In genomic region chr13:49865174-49865573, GRCh38 we compare ENCODE assay signal across 30 cellular contexts.
DNase-seq lines count a peak whose midpoint lies in the region; ATAC-seq and TF ChIP-seq lines count a peak whose summit lies in the region.
"Had no signal": no experiment of that assay in that cellular context is flagged by ENCODE, and none has a peak within 500 bp of the region (broad histone marks: within the 10 kb centered on the region; RNA-seq: fewer than 3 reads in every experiment).

No MANE protein-coding gene starts in this region.

- no peaks in the 10 kb centered on the region for H3K4me1 Mint-ChIP-seq in Caco-2 (ENCODE audit: low read depth, unreplicated experiment)
- no peaks in the 10 kb centered on the region for H3K4me1 Mint-ChIP-seq in activated T-helper 1 cell treated with anti-CD3 and anti-CD28 coated beads, Interleukin-12 subunit alpha, Interleukin-12 subunit beta, Interleukin-2, Interleukin-4 antibody, amounts not matched to agents 30 ng/mL and 10 ng/mL and 1 ng/mL, durations not matched to agents 14 hours and 24 hours and 36 hours (ENCODE audit: low read depth)
- H3K4me1 Mint-ChIP-seq: B cell; CD14-positive monocyte; CD4-positive, alpha-beta memory T cell; CD4-positive, CD25-positive, alpha-beta regulatory T cell; CD8-positive, alpha-beta memory T cell had no signal

- H3K4me1 ChIP-seq in Caco-2, result no peaks in the 10 kb centered on the region
- no peaks in the 10 kb centered on the region for H3K4me1 ChIP-seq in left lung
- H3K4me1 ChIP-seq: BE2C; BLaER1; BLaER1 treated with 17β-estradiol and CSF1 and Interleukin-3, amounts not matched to agents 10 nM and 100 nM had no signal

- BruUV-seq in Caco-2 (replicated peaks; lab: Mats Ljungman, UMichigan), result no TSS peak

- H3K4me3 ChIP-seq in Caco-2 (ENCODE audit: low read depth, low read length), result no peak overlapping the region
- no peak overlapping the region for H3K4me3 ChIP-seq in left lung
- H3K4me3 ChIP-seq: A549; BLaER1; BLaER1 treated with 17β-estradiol and CSF1 and Interleukin-3, amounts not matched to agents 10 nM and 100 nM had no signal

- H3K9me3 ChIP-seq in Caco-2, result peaks cover 23% of the 10 kb centered on the region
- no peaks in the 10 kb centered on the region for H3K9me3 ChIP-seq in left lung
- H3K9me3 ChIP-seq: BE2C had no signal

- no peaks in the 10 kb centered on the region for H3K27me3 Mint-ChIP-seq in Caco-2 (ENCODE audit: insufficient read depth, unreplicated experiment)
- H3K27me3 Mint-ChIP-seq in activated T-helper 1 cell treated with anti-CD3 and anti-CD28 coated beads, Interleukin-12 subunit alpha, Interleukin-12 subunit beta, Interleukin-2, Interleukin-4 antibody, amounts not matched to agents 30 ng/mL and 10 ng/mL and 1 ng/mL, durations not matched to agents 14 hours and 24 hours and 36 hours (ENCODE audit: insufficient read depth), result no peaks in the 10 kb centered on the region
- H3K27me3 Mint-ChIP-seq: CD4-positive, alpha-beta T cell had no signal

- intact Hi-C loops in Caco-2 (cut with micrococcal nuclease; ENCODE audit: unreplicated experiment) (no loop called here), left lung (cut with DNase I) (no loop called here)
- intact Hi-C loops in activated T-helper 1 cell treated with anti-CD3 and anti-CD28 coated beads, Interleukin-12 subunit alpha, Interleukin-12 subunit beta, Interleukin-2, Interleukin-4 antibody, amounts not matched to agents 30 ng/mL and 10 ng/mL and 1 ng/mL, durations not matched to agents 14 hours and 24 hours and 36 hours (cut with micrococcal nuclease), result no loop called here

- no peak for DNase-seq in Caco-2
- no peak for DNase-seq in left lung
- no peak for DNase-seq in kidney tubule cell (ENCODE audit: low spot score)
- DNase-seq in activated T-helper 1 cell treated with anti-CD3 and anti-CD28 coated beads, Interleukin-12 subunit alpha, Interleukin-12 subunit beta, Interleukin-2, Interleukin-4 antibody, amounts not matched to agents 30 ng/mL and 10 ng/mL and 1 ng/mL, durations not matched to agents 14 hours and 24 hours and 36 hours (ENCODE audit: low spot score), result no peak
- DNase-seq: 8988T; ACHN; AML-193; BE2C; C1 segment of cervical spinal cord; Calu3; CD4-positive, alpha-beta memory T cell; CD4-positive, alpha-beta T cell; CD4-positive, CD25-positive, alpha-beta regulatory T cell; CD8-positive, alpha-beta memory T cell; CD8-positive, alpha-beta T cell; COR-L47; DMS 273 treated with DMSO at 0.1 percent for 48 hours; DMS153; DMS53; DMS79; DMS79 treated with DMSO at 0.1 percent for 48 hours; DND-41; EL had no signal

- TF ChIP-seq CTCF in Caco-2 (IDR thresholded peaks at IDR 0.05; ENCODE audit: insufficient read depth in 1 of 2, low read depth in 1 of 2, low read length in 1 of 2, severe bottlenecking in 1 of 2, unreplicated experiment in 1 of 2) (no peak), left lung (IDR thresholded peaks at IDR 0.05) (no peak)

- POLR2A ChIA-PET in Caco-2 (lab: Charles Lee), result no interaction called here

- H3K27ac Mint-ChIP-seq in Caco-2 (ENCODE audit: unreplicated experiment), result peak overlapping the region; percentile 20
- H3K27ac Mint-ChIP-seq in activated T-helper 1 cell treated with anti-CD3 and anti-CD28 coated beads, Interleukin-12 subunit alpha, Interleukin-12 subunit beta, Interleukin-2, Interleukin-4 antibody, amounts not matched to agents 30 ng/mL and 10 ng/mL and 1 ng/mL, durations not matched to agents 14 hours and 24 hours and 36 hours, result no peak overlapping the region
- H3K27ac Mint-ChIP-seq: B cell; CD14-positive monocyte; CD4-positive, alpha-beta memory T cell; CD4-positive, alpha-beta T cell; CD8-positive, alpha-beta memory T cell; CD8-positive, alpha-beta T cell had no signal

- ATAC-seq in left lung, result peak; percentile 67
- ATAC-seq: A549; CD8-positive, alpha-beta T cell had no signal

- H3K4me3 Mint-ChIP-seq in Caco-2 (ENCODE audit: unreplicated experiment), result no peak overlapping the region
- H3K4me3 Mint-ChIP-seq in activated T-helper 1 cell treated with anti-CD3 and anti-CD28 coated beads, Interleukin-12 subunit alpha, Interleukin-12 subunit beta, Interleukin-2, Interleukin-4 antibody, amounts not matched to agents 30 ng/mL and 10 ng/mL and 1 ng/mL, durations not matched to agents 14 hours and 24 hours and 36 hours, result no peak overlapping the region
- H3K4me3 Mint-ChIP-seq: B cell; CD14-positive monocyte; CD4-positive, alpha-beta memory T cell; CD4-positive, alpha-beta T cell; CD4-positive, CD25-positive, alpha-beta regulatory T cell; CD8-positive, alpha-beta memory T cell; CD8-positive, alpha-beta T cell had no signal

- peaks cover 53% of the 10 kb centered on the region for H3K9me3 Mint-ChIP-seq in Caco-2 (ENCODE audit: unreplicated experiment)
- no peaks in the 10 kb centered on the region for H3K9me3 Mint-ChIP-seq in activated T-helper 1 cell treated with anti-CD3 and anti-CD28 coated beads, Interleukin-12 subunit alpha, Interleukin-12 subunit beta, Interleukin-2, Interleukin-4 antibody, amounts not matched to agents 30 ng/mL and 10 ng/mL and 1 ng/mL, durations not matched to agents 14 hours and 24 hours and 36 hours
- H3K9me3 Mint-ChIP-seq: CD4-positive, alpha-beta memory T cell; CD4-positive, alpha-beta T cell; CD8-positive, alpha-beta T cell had no signal

- H3K27me3 ChIP-seq in Caco-2 (replicated peaks; ENCODE audit: control insufficient read depth, insufficient read depth, low read length) (no peaks in the 10 kb centered on the region), left lung (no peaks in the 10 kb centered on the region)
- H3K27me3 ChIP-seq: BE2C; BLaER1; BLaER1 treated with 17β-estradiol and CSF1 and Interleukin-3, amounts not matched to agents 10 nM and 100 nM had no signal

- no peaks in the 10 kb centered on the region for H3K36me3 ChIP-seq in Caco-2 (ENCODE audit: control insufficient read depth, insufficient read depth, low read length)
- H3K36me3 ChIP-seq in left lung, result no peaks in the 10 kb centered on the region
- H3K36me3 ChIP-seq: BE2C; BLaER1; BLaER1 treated with 17β-estradiol and CSF1 and Interleukin-3, amounts not matched to agents 10 nM and 100 nM had no signal

- CTCF ChIA-PET in Caco-2 (lab: Charles Lee), result interaction anchor here (0.5 to 0.6 kb wide), 2 partner anchors 17 to 72 kb away, joined by 3 read pairs; no protein-coding TSS in a partner anchor

- peaks cover 11% of the 10 kb centered on the region for H3K36me3 Mint-ChIP-seq in Caco-2 (ENCODE audit: insufficient read depth, unreplicated experiment)
- H3K36me3 Mint-ChIP-seq in activated T-helper 1 cell treated with anti-CD3 and anti-CD28 coated beads, Interleukin-12 subunit alpha, Interleukin-12 subunit beta, Interleukin-2, Interleukin-4 antibody, amounts not matched to agents 30 ng/mL and 10 ng/mL and 1 ng/mL, durations not matched to agents 14 hours and 24 hours and 36 hours (ENCODE audit: low read depth), result no peaks in the 10 kb centered on the region
- H3K36me3 Mint-ChIP-seq: CD14-positive monocyte; CD4-positive, alpha-beta memory T cell; CD4-positive, CD25-positive, alpha-beta regulatory T cell; CD8-positive, alpha-beta memory T cell; CD8-positive, alpha-beta T cell had no signal

- H3K27ac ChIP-seq in left lung, result peak overlapping the region in 1 of 2 donors; percentile 37
- H3K27ac ChIP-seq: 22Rv1; BLaER1; BLaER1 treated with 17β-estradiol and CSF1 and Interleukin-3, amounts not matched to agents 10 nM and 100 nM; C4-2B had no signal
